ENCODE assay signal across 8 cellular contexts in genomic region chr12:47820631-47821345, GRCh38. TPM values are rescaled to one million over a fixed set of nuclear protein-coding genes. Genes with fewer than 3 reads are reported as not detected.
A peak's percentile ranks its signal among the peaks of the same experiment; 100 is the strongest.
DNase-seq lines count a peak whose midpoint lies in the region; ATAC-seq and TF ChIP-seq lines count a peak whose summit lies in the region.

No MANE protein-coding gene starts in this region.

- H3K4me1 Mint-ChIP-seq in natural killer cell treated with Interleukin-12 subunit alpha and Interleukin-12 subunit beta and Interleukin-15 and Interleukin-18, amount 100 ng/mL, for 72 hours (ENCODE audit: low read depth in 2 of 2): peaks cover 58 to 70% of the 10 kb centered on the region in 2 donors

- H3K4me1 ChIP-seq in ACC112 (ENCODE audit: control insufficient read depth, insufficient read depth, low read length, unreplicated experiment): peaks cover 53% of the 10 kb centered on the region

- CTCF ChIA-PET in HEK293T (lab: Yijun Ruan, JAX): interaction anchor here (0.8 to 1.4 kb wide), 2 partner anchors 8 to 18 kb away, joined by 3 to 4 read pairs; no protein-coding TSS in a partner anchor

- H3K4me3 Mint-ChIP-seq in natural killer cell treated with Interleukin-12 subunit alpha and Interleukin-12 subunit beta and Interleukin-15 and Interleukin-18, amount 100 ng/mL, for 72 hours: peak overlapping the region; percentile 88

- no peaks in the 10 kb centered on the region for H3K36me3 ChIP-seq in ACC112 (ENCODE audit: insufficient read depth, low read length)

- no peak for TF ChIP-seq CTCF in WI38 (IDR thresholded peaks at IDR 0.05; ENCODE audit: low read depth, low read length)

- no peaks in the 10 kb centered on the region for H3K27me3 ChIP-seq in ACC112 (ENCODE audit: insufficient read depth, low read length)

- no peaks in the 10 kb centered on the region for H3K36me3 Mint-ChIP-seq in natural killer cell treated with Interleukin-12 subunit alpha and Interleukin-12 subunit beta and Interleukin-15 and Interleukin-18, amount 100 ng/mL, for 72 hours

- peak overlapping the region; percentile 68 to 89 for H3K27ac Mint-ChIP-seq in natural killer cell treated with Interleukin-12 subunit alpha and Interleukin-12 subunit beta and Interleukin-15 and Interleukin-18, amount 100 ng/mL, for 72 hours

- H3K27me3 Mint-ChIP-seq in natural killer cell treated with Interleukin-12 subunit alpha and Interleukin-12 subunit beta and Interleukin-15 and Interleukin-18, amount 100 ng/mL, for 72 hours: no peaks in the 10 kb centered on the region

- DNase-seq in HEK293T (ENCODE audit: extremely low spot score) (peak; percentile 41), fibroblast of peridontal ligament (ENCODE audit: extremely low read depth) (peak; percentile 96)
- DNase-seq in natural killer cell treated with Interleukin-12 subunit alpha and Interleukin-12 subunit beta and Interleukin-15 and Interleukin-18, amount 100 ng/mL, for 72 hours (ENCODE audit: low spot score): no peak
- no peak for DNase-seq in stimulated activated CD4-positive, alpha-beta T cell treated with anti-CD3 and anti-CD28 coated beads, Interleukin-12 subunit alpha, Interleukin-12 subunit beta, amount 100 ng/mL, for 4 hours
- DNase-seq in effector CD8-positive, alpha-beta T cell (lab: John Stamatoyannopoulos, UW): no peak

- H3K4me3 ChIP-seq in ACC112 (ENCODE audit: low read depth, low read length) (peak overlapping the region; percentile 92), WI38 (ENCODE audit: low read depth, low read length) (peak overlapping the region; percentile 87)

- H3K27ac ChIP-seq in ACC112 (ENCODE audit: low read depth, low read length): peak overlapping the region; percentile 92

- peaks cover 45% of the 10 kb centered on the region for H3K79me2 ChIP-seq in ACC112 (ENCODE audit: control insufficient read depth, insufficient read depth, low read length, unreplicated experiment)

- ATAC-seq in natural killer cell treated with Interleukin-12 subunit alpha and Interleukin-12 subunit beta and Interleukin-15 and Interleukin-18, amount 100 ng/mL, for 72 hours: no peak
- no peak for ATAC-seq in GM18873 (IDR thresholded peaks at IDR 0.05; ENCODE audit: low FRiP score, unreplicated experiment)

- no peaks in the 10 kb centered on the region for H3K9me3 Mint-ChIP-seq in natural killer cell treated with Interleukin-12 subunit alpha and Interleukin-12 subunit beta and Interleukin-15 and Interleukin-18, amount 100 ng/mL, for 72 hours

- POLR2A ChIA-PET in HEK293T (lab: Yijun Ruan, JAX): interaction anchor here (1.1 to 3.0 kb wide), 8 partner anchors 8 to 115 kb away, joined by 3 to 14 read pairs (median 6); partner anchors contain the start of gene RPAP3

- H2AFZ ChIP-seq in ACC112 (ENCODE audit: low read length, unreplicated experiment): peak overlapping the region; percentile 84

TF ChIP-seq in HEK293T, 16 proteins besides CTCF, POLR2A, EP300 and RAD21:
- TF ChIP-seq TARDBP (IDR thresholded peaks at IDR 0.05) (no peak), HDGF (IDR thresholded peaks at IDR 0.05; ENCODE audit: borderline replicate concordance) (no peak), ZNF384 (IDR thresholded peaks at IDR 0.05) (no peak), SUZ12 (IDR thresholded peaks at IDR 0.05) (no peak), FOXA1 (IDR thresholded peaks at IDR 0.05) (no peak), BHLHE40 (IDR thresholded peaks at IDR 0.05; ENCODE audit: borderline replicate concordance) (no peak), ARNT (IDR thresholded peaks at IDR 0.05) (no peak), FOXM1 (IDR thresholded peaks at IDR 0.05; ENCODE audit: borderline replicate concordance) (no peak), ELF4 (IDR thresholded peaks at IDR 0.05) (no peak), NFRKB (IDR thresholded peaks at IDR 0.05) (no peak), L3MBTL2 (conservative IDR thresholded peaks at IDR 0.05) (no peak), FOXK2 (IDR thresholded peaks at IDR 0.05) (no peak), PKNOX1 (IDR thresholded peaks at IDR 0.05) (no peak), LEF1 (IDR thresholded peaks at IDR 0.05; ENCODE audit: borderline replicate concordance) (no peak), CTBP1 (IDR thresholded peaks at IDR 0.05; ENCODE audit: borderline replicate concordance) (no peak), SP1 (IDR thresholded peaks at IDR 0.05) (no peak)

RNA-seq across cellular contexts. Expression of gene HDAC7, which starts 1.1 kb away (rescaled TPM):
- total RNA-seq in natural killer cell treated with Interleukin-12 subunit alpha and Interleukin-12 subunit beta and Interleukin-15 and Interleukin-18, amount 100 ng/mL, for 72 hours: 100 to 1,000 TPM; 127 to 176 TPM

RNA-seq across cellular contexts. Expression of gene SLC48A1, which starts 47.8 kb away (rescaled TPM):
- 1 to 10 TPM; 5.1 to 9.8 TPM for total RNA-seq in natural killer cell treated with Interleukin-12 subunit alpha and Interleukin-12 subunit beta and Interleukin-15 and Interleukin-18, amount 100 ng/mL, for 72 hours

Comparison
In these comparisons a context has a peak if more than half of its experiments do, and no peak if none do; other contexts are left out.
1. DNase-seq: peak in HEK293T (single experiment) and fibroblast of peridontal ligament (single experiment); none in natural killer cell treated with Interleukin-12 subunit alpha and Interleukin-12 subunit beta and Interleukin-15 and Interleukin-18, amount 100 ng/mL, for 72 hours (single experiment), stimulated activated CD4-positive, alpha-beta T cell treated with anti-CD3 and anti-CD28 coated beads, Interleukin-12 subunit alpha, Interleukin-12 subunit beta, amount 100 ng/mL, for 4 hours (single experiment) and effector CD8-positive, alpha-beta T cell (single experiment).